ENCODE assay signal across 9 cellular contexts in the genomic region with DNA sequence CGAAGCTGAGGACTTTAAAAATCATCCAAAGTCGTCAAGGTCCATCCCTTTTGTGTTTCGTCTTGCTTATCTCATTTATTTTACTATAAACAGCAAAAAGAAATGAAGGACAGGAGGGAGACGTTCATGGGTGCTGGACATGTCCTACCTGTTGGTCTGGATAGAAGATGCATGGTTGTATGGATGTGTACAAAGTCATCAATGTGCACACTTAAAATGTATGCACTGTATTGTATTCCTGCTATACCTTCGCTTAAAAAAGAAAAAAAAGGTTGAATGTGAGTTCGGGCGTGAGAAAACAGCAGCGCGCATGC. TPM values are rescaled to one million over a fixed set of nuclear protein-coding genes. Genes with fewer than 3 reads are reported as not detected.
DNase-seq lines count a peak whose midpoint lies in the region; ATAC-seq, FAIRE-seq and TF ChIP-seq lines count a peak whose summit lies in the region.
"Had no signal": no experiment of that assay in that cellular context is flagged by ENCODE, and none has a peak within 500 bp of the region (broad histone marks: within the 10 kb centered on the region; RNA-seq: fewer than 3 reads in every experiment).

No MANE protein-coding gene starts in this region.

- peaks cover 27% of the 10 kb centered on the region for H3K79me2 ChIP-seq in astrocyte (ENCODE audit: insufficient read depth, low read length)

- 7% methylated on average over 9 of the region's 9 CpGs for WGBS in right lobe of liver (ENCODE audit: insufficient coverage, low coverage, low lambda C conversion rate, missing lambda C conversion rate)
- WGBS in transverse colon (ENCODE audit: low coverage in 1 of 2), 2 donors: 6 to 9% methylated on average over 9 of the region's 9 CpGs

- peak overlapping the region; percentile 88 for H3K9ac ChIP-seq in astrocyte (ENCODE audit: low read length)

- peaks cover 37% of the 10 kb centered on the region for H3K4me1 Mint-ChIP-seq in activated naive CD4-positive, alpha-beta T cell treated with anti-CD3 and anti-CD28 coated beads, Interleukin-2, amount 10 ng/mL, durations not matched to agents 7 days and 5 days
- peaks cover 6% of the 10 kb centered on the region for H3K4me1 Mint-ChIP-seq in astrocyte (ENCODE audit: low read depth, unreplicated experiment)

- no peak for TF ChIP-seq EP300 in transverse colon (IDR thresholded peaks at IDR 0.05; ENCODE audit: low read depth)

- H3K27ac ChIP-seq in astrocyte (ENCODE audit: low read depth, low read length): peak overlapping the region; percentile 69
- H3K27ac ChIP-seq in right lobe of liver: peak overlapping the region; percentile 21 to 77 (median 68)
- H3K27ac ChIP-seq in transverse colon: peak overlapping the region; percentile 92 to 94 (median 93)

- peaks cover 16% of the 10 kb centered on the region for H3K36me3 Mint-ChIP-seq in activated naive CD4-positive, alpha-beta T cell treated with anti-CD3 and anti-CD28 coated beads, Interleukin-2, amount 10 ng/mL, durations not matched to agents 7 days and 5 days
- peaks cover 2% of the 10 kb centered on the region for H3K36me3 Mint-ChIP-seq in astrocyte (ENCODE audit: low read depth, unreplicated experiment)

- H3K4me3 Mint-ChIP-seq in activated naive CD4-positive, alpha-beta T cell treated with anti-CD3 and anti-CD28 coated beads, Interleukin-2, amount 10 ng/mL, durations not matched to agents 7 days and 5 days: peak overlapping the region; percentile 89
- H3K4me3 Mint-ChIP-seq in astrocyte (ENCODE audit: unreplicated experiment): peak overlapping the region; percentile 86

- intact Hi-C loops in right lobe of liver (cut with DNase I): no loop called here
- intact Hi-C loops in transverse colon (cut with DNase I; ENCODE audit: low total_unique reads): loop anchor here (10.0 kb wide), 1 partner anchor 189 kb away; a partner anchor contains a TSS

- peaks cover 5% of the 10 kb centered on the region for H3K9me3 Mint-ChIP-seq in activated naive CD4-positive, alpha-beta T cell treated with anti-CD3 and anti-CD28 coated beads, Interleukin-2, amount 10 ng/mL, durations not matched to agents 7 days and 5 days
- H3K9me3 Mint-ChIP-seq in astrocyte (ENCODE audit: unreplicated experiment): peaks cover 8% of the 10 kb centered on the region

- no peaks in the 10 kb centered on the region for H3K27me3 ChIP-seq in astrocyte (ENCODE audit: insufficient read depth, low read length)
- no peaks in the 10 kb centered on the region for H3K27me3 ChIP-seq in right lobe of liver
- H3K27me3 ChIP-seq in transverse colon: no peaks in the 10 kb centered on the region

- peaks cover 28% of the 10 kb centered on the region for H4K20me1 ChIP-seq in astrocyte (ENCODE audit: insufficient read depth, low read length)

- FAIRE-seq in astrocyte (lab: Jason Lieb, UNC): no peak

- CTCF ChIA-PET in activated naive CD4-positive, alpha-beta T cell treated with anti-CD3 and anti-CD28 coated beads, Interleukin-2, amount 10 ng/mL, durations not matched to agents 7 days and 5 days (lab: Charles Lee): interaction anchor here (1.3 to 6.6 kb wide), 4 partner anchors 14 to 193 kb away, joined by 3 to 159 read pairs (median 46); a partner anchor contains a TSS

- H3K27ac Mint-ChIP-seq in activated naive CD4-positive, alpha-beta T cell treated with anti-CD3 and anti-CD28 coated beads, Interleukin-2, amount 10 ng/mL, durations not matched to agents 7 days and 5 days: peak overlapping the region; percentile 96
- H3K27ac Mint-ChIP-seq in astrocyte (ENCODE audit: unreplicated experiment): peak overlapping the region; percentile 48

- H2AFZ ChIP-seq in astrocyte (ENCODE audit: low read depth, low read length): peak overlapping the region; percentile 69

- DNase-seq in activated naive CD4-positive, alpha-beta T cell treated with anti-CD3 and anti-CD28 coated beads, Interleukin-2, amount 10 ng/mL, durations not matched to agents 7 days and 5 days: no peak
- DNase-seq in activated naive CD4-positive, alpha-beta T cell (lab: John Stamatoyannopoulos, UW): no peak
- no peak for DNase-seq in astrocyte (ENCODE audit: low read depth)
- DNase-seq in right lobe of liver: no peak
- DNase-seq in transverse colon: no peak
- no peak for DNase-seq in DMS153 (lab: John Stamatoyannopoulos, UW)
- no peak for DNase-seq in NCI-H1436 treated with DMSO at 0.1 percent for 48 hours (lab: John Stamatoyannopoulos, UW)

- H3K4me3 ChIP-seq in astrocyte (ENCODE audit: insufficient read depth, low read depth, low read length): peak overlapping the region; percentile 80
- H3K4me3 ChIP-seq in right lobe of liver: peak overlapping the region; percentile 67 to 87 (median 69)
- H3K4me3 ChIP-seq in transverse colon: peak overlapping the region in 3 of 4 donors; percentile 69 to 84 (median 78)

- no peaks in the 10 kb centered on the region for H3K36me3 ChIP-seq in astrocyte (ENCODE audit: insufficient read depth, low read length)
- no peaks in the 10 kb centered on the region for H3K36me3 ChIP-seq in right lobe of liver
- no peaks in the 10 kb centered on the region for H3K36me3 ChIP-seq in transverse colon

- peaks cover 11% of the 10 kb centered on the region for H3K27me3 Mint-ChIP-seq in activated naive CD4-positive, alpha-beta T cell treated with anti-CD3 and anti-CD28 coated beads, Interleukin-2, amount 10 ng/mL, durations not matched to agents 7 days and 5 days
- H3K27me3 Mint-ChIP-seq in astrocyte (ENCODE audit: low read depth, unreplicated experiment): peaks cover 4% of the 10 kb centered on the region

- TF ChIP-seq CTCF in astrocyte (IDR thresholded peaks at IDR 0.05; ENCODE audit: insufficient read depth, low read depth, low read length) (no peak), right lobe of liver (IDR thresholded peaks at IDR 0.05) (no peak), transverse colon (IDR thresholded peaks at IDR 0.05) (no peak)

- H3K9me3 ChIP-seq in astrocyte (ENCODE audit: insufficient read depth, low read depth, low read length): peaks cover 3% of the 10 kb centered on the region
- no peaks in the 10 kb centered on the region for H3K9me3 ChIP-seq in right lobe of liver
- H3K9me3 ChIP-seq in transverse colon: no peaks in the 10 kb centered on the region

- TF ChIP-seq POLR2A in right lobe of liver (IDR thresholded peaks at IDR 0.05): no peak
- TF ChIP-seq POLR2A in transverse colon (IDR thresholded peaks at IDR 0.05): no peak

- H3K4me2 ChIP-seq in astrocyte (ENCODE audit: low read length): peak overlapping the region; percentile 87

- in situ Hi-C loops in transverse colon (cut with MboI; ENCODE audit: low pct_ligation_motif_present in 1 of 4, low pct_unique_long_range_greater_than_20kb in 1 of 4, low sequenced_read_pairs in 3 of 4): loop anchor here in 3 of 4 donors (5.0 to 25.0 kb wide), 4 partner anchors 162 to 359 kb away; a partner anchor contains a TSS

- peaks cover 6% of the 10 kb centered on the region for H3K4me1 ChIP-seq in astrocyte (ENCODE audit: insufficient read depth, low read length)
- peaks cover 0 to 15% (median 5%) of the 10 kb centered on the region in 4 donors for H3K4me1 ChIP-seq in right lobe of liver
- peaks cover 4 to 26% (median 12%) of the 10 kb centered on the region in 4 donors for H3K4me1 ChIP-seq in transverse colon

- ATAC-seq in right lobe of liver (no peak), HG02938 (IDR thresholded peaks at IDR 0.05; ENCODE audit: unreplicated experiment) (no peak)

RNA-seq across cellular contexts. Expression of a gene that starts 0.3 kb away (rescaled TPM):
- total RNA-seq in astrocyte: 20.9 and 21.2 TPM in 2 replicates
- total RNA-seq in right lobe of liver: 1 to 10 TPM; 3.0 to 9.9 (median 6.6) TPM
- 10 to 100 TPM in 3 of 4 donors, under 1 TPM in 1; 1.00 to 18.8 (median 12.4) TPM for total RNA-seq in transverse colon

RNA-seq across cellular contexts. Expression of a gene that starts 6.0 kb away (rescaled TPM):
- total RNA-seq in astrocyte (33.2 and 36.8 TPM in 2 replicates), right lobe of liver (10 to 100 TPM; 18.9 to 30.7 (median 28.4) TPM), transverse colon (10 to 100 TPM; 18.3 to 51.0 (median 30.3) TPM)

RNA-seq across cellular contexts. Expression of a gene that starts 22.0 kb away (rescaled TPM):
- total RNA-seq in astrocyte: not detected in 2 replicates
- total RNA-seq in right lobe of liver: 1 to 10 TPM in 4 of 6 experiments, under 1 TPM in 2; 0.59 to 6.3 (median 2.7) TPM
- 1 to 10 TPM in 2 of 4 donors, not detected in 2; 7.5 to 7.8 TPM for total RNA-seq in transverse colon
- total RNA-seq: myocyte had no signal
